11 cellular contexts compared by ENCODE assay signal in genomic region chr3:50671331-50671730, GRCh38. TPM values are rescaled to one million over a fixed set of nuclear protein-coding genes. Genes with fewer than 3 reads are reported as not detected.
A peak's percentile ranks its signal among the peaks of the same experiment; 100 is the strongest.
DNase-seq lines count a peak whose midpoint lies in the region; ATAC-seq and TF ChIP-seq lines count a peak whose summit lies in the region.
"Had no signal": no experiment of that assay in that cellular context is flagged by ENCODE, and none has a peak within 500 bp of the region (broad histone marks: within the 10 kb centered on the region; RNA-seq: fewer than 3 reads in every experiment).

No MANE protein-coding gene starts in this region.

- H3K27ac ChIP-seq in GM23248: peak overlapping the region; percentile 34

- WGBS in GM23248 (ENCODE audit: low coverage in 1 of 2, low lambda C conversion rate in 2 of 2, missing lambda C conversion rate in 2 of 2), 2 experiments: 0 to 5% methylated on average over 4 of the region's 4 CpGs

- intact Hi-C loops in mucosa of descending colon (cut with DNase I, micrococcal nuclease): no loop called here

- peak; percentile 98 for DNase-seq in GM23248
- DNase-seq in NCI-H2196 (lab: John Stamatoyannopoulos, UW; ENCODE audit: unreplicated experiment): peak; percentile 76
- peak; percentile 70 for DNase-seq in choroid plexus epithelial cell (ENCODE audit: low read depth)
- DNase-seq in pons (ENCODE audit: low spot score): peak; percentile 50
- no peak for DNase-seq in mucosa of descending colon
- no peak for DNase-seq in HPDE6-E6E7 (ENCODE audit: extremely low spot score)
- DNase-seq: activated CD8-positive, alpha-beta memory T cell treated with anti-CD3 and anti-CD28 coated beads for 24 hours; naive B cell; NCI-H2081 had no signal

- H3K4me1 ChIP-seq in GM23248 (ENCODE audit: insufficient read depth) (peaks cover 25% of the 10 kb centered on the region), mucosa of descending colon (ENCODE audit: low read depth) (peaks cover 3% of the 10 kb centered on the region)

- in situ Hi-C loops in GM23248 (cut with MboI): no loop called here

- H3K9ac ChIP-seq in GM23248: no peak overlapping the region

- no peaks in the 10 kb centered on the region for H3K79me2 ChIP-seq in GM23248 (ENCODE audit: insufficient read depth)

- TF ChIP-seq CTCF in choroid plexus epithelial cell (conservative IDR thresholded peaks at IDR 0.05; ENCODE audit: low read depth, low read length): no peak
- TF ChIP-seq CTCF in mucosa of descending colon (IDR thresholded peaks at IDR 0.05): no peak

- H3K4me3 ChIP-seq in GM23248: no peak overlapping the region
- no peak overlapping the region for H3K4me3 ChIP-seq in choroid plexus epithelial cell (ENCODE audit: low read depth, low read length)
- H3K4me3 ChIP-seq in mucosa of descending colon: no peak overlapping the region

- peak overlapping the region; percentile 19 for H3K4me2 ChIP-seq in GM23248 (ENCODE audit: unreplicated experiment)

- no peak overlapping the region for H2AFZ ChIP-seq in GM23248

- peaks cover 22% of the 10 kb centered on the region for H3K27me3 ChIP-seq in GM23248 (replicated peaks; ENCODE audit: insufficient read depth)

- no peaks in the 10 kb centered on the region for H4K20me1 ChIP-seq in GM23248 (ENCODE audit: insufficient read depth)

- peaks cover 18% of the 10 kb centered on the region for H3F3A ChIP-seq in GM23248 (ENCODE audit: insufficient read depth)

- ATAC-seq in HG02763 (IDR thresholded peaks at IDR 0.05; ENCODE audit: unreplicated experiment) (no peak), HG03439 (IDR thresholded peaks at IDR 0.05; ENCODE audit: unreplicated experiment) (no peak), mucosa of descending colon (no peak)

- H3K9me3 ChIP-seq in GM23248 (ENCODE audit: low read depth) (no peaks in the 10 kb centered on the region), mucosa of descending colon (no peaks in the 10 kb centered on the region)

- no peaks in the 10 kb centered on the region for H3K36me3 ChIP-seq in GM23248 (ENCODE audit: low read depth)
- no peaks in the 10 kb centered on the region for H3K36me3 ChIP-seq in mucosa of descending colon (ENCODE audit: low read depth)

- H3K9me2 ChIP-seq in GM23248 (ENCODE audit: insufficient read depth): no peaks in the 10 kb centered on the region

RNA-seq across cellular contexts. Expression of gene DOCK3, which starts 3.4 kb away (rescaled TPM):
- 0.43 and 0.51 TPM in 2 replicates for total RNA-seq in GM23248 (2014; rRNA removed; shearing (Covaris generic))
- 0.20 and 0.23 TPM in 2 replicates for polyA plus RNA-seq in GM23248 (2016; fragmentation: Nextera tagmentation; extraction: Ambion mirVana)
- 1 to 10 TPM in 1 of 3 donors, under 1 TPM in 2; 0.17 to 6.1 (median 0.20) TPM for total RNA-seq in mucosa of descending colon

RNA-seq across cellular contexts. Expression of gene MAPKAPK3, which starts 54.4 kb away (rescaled TPM):
- total RNA-seq in GM23248 (2014; rRNA removed; shearing (Covaris generic)): 61.5 and 72.1 TPM in 2 replicates
- polyA plus RNA-seq in GM23248 (2016; fragmentation: Nextera tagmentation; extraction: Ambion mirVana): 33.2 and 35.4 TPM in 2 replicates
- 10 to 100 TPM; 21.5 to 33.5 (median 25.5) TPM for total RNA-seq in mucosa of descending colon

RNA-seq across cellular contexts. Expression of gene CISH, which starts 59.8 kb away (rescaled TPM):
- 1.0 and 1.1 TPM in 2 replicates for total RNA-seq in GM23248 (2014; rRNA removed; shearing (Covaris generic))
- 0.79 and 1.6 TPM in 2 replicates for polyA plus RNA-seq in GM23248 (2016; fragmentation: Nextera tagmentation; extraction: Ambion mirVana)
- total RNA-seq in mucosa of descending colon: 10 to 100 TPM; 12.7 to 21.4 (median 19.2) TPM

Comparison
In these comparisons a context has a peak if more than half of its experiments do, and no peak if none do; other contexts are left out.
1. DNase-seq: peak in GM23248 (single experiment), NCI-H2196 (single experiment), choroid plexus epithelial cell (single experiment) and pons (single experiment); none in mucosa of descending colon (0 of 3) and HPDE6-E6E7 (single experiment).